Comparison of ENCODE assay signal across 31 cellular contexts in genomic region chr10:89080660-89081059, GRCh38.
"Had no signal": no experiment of that assay in that cellular context is flagged by ENCODE, and none has a peak within 500 bp of the region (broad histone marks: within the 10 kb centered on the region; RNA-seq: fewer than 3 reads in every experiment).

No MANE protein-coding gene starts in this region.

- H3K27me3 Mint-ChIP-seq: central memory CD8-positive, alpha-beta T cell; stimulated activated naive CD8-positive, alpha-beta T cell treated with anti-CD3 and anti-CD28 coated beads, Interleukin-15, amount 100 ng/mL, for 72 hours; T-helper 17 cell had no signal

- H3K9me3 Mint-ChIP-seq: activated naive CD4-positive, alpha-beta T cell treated with anti-CD3 and anti-CD28 coated beads, Interleukin-2, amount 50 U/mL, for 72 hours; activated T-cell treated with anti-CD3 and anti-CD28 coated beads, Interleukin-2, amount 50 U/mL, for 72 hours; central memory CD8-positive, alpha-beta T cell; immature natural killer cell; mesothelial cell of epicardium; naive thymus-derived CD4-positive, alpha-beta T cell; stimulated activated effector memory CD8-positive, alpha-beta T cell treated with anti-CD3 and anti-CD28 coated beads, Interleukin-12 subunit alpha, Interleukin-12 subunit beta, amount 100 ng/mL, for 72 hours; stimulated activated naive CD8-positive, alpha-beta T cell treated with anti-CD3 and anti-CD28 coated beads, Interleukin-15, amount 100 ng/mL, for 72 hours had no signal

- H3K4me3 Mint-ChIP-seq: activated CD4-positive, alpha-beta T cell treated with anti-CD3 and anti-CD28 coated beads for 36 hours; activated T-cell treated with anti-CD3 and anti-CD28 coated beads, Interleukin-2, amount 50 U/mL, for 72 hours; central memory CD8-positive, alpha-beta T cell; immature natural killer cell; mesothelial cell of epicardium; naive thymus-derived CD4-positive, alpha-beta T cell; stimulated activated effector memory CD8-positive, alpha-beta T cell treated with anti-CD3 and anti-CD28 coated beads, Interleukin-12 subunit alpha, Interleukin-12 subunit beta, amount 100 ng/mL, for 72 hours; stimulated activated naive CD8-positive, alpha-beta T cell treated with anti-CD3 and anti-CD28 coated beads, Interleukin-15, amount 100 ng/mL, for 72 hours; T-helper 17 cell had no signal

- H3K4me1 ChIP-seq: pancreas, prostate gland, tibial artery had no signal

- DNase-seq: activated CD4-positive, alpha-beta T cell treated with anti-CD3 and anti-CD28 coated beads for 36 hours; activated CD4-positive, alpha-beta T cell treated with anti-CD3 and anti-CD28 coated beads, Interleukin-2, amount 50 U/mL, for 4 hours; activated CD4-positive, CD25-positive, alpha-beta regulatory T cell; activated naive CD4-positive, alpha-beta T cell; activated T-cell treated with anti-CD3 and anti-CD28 coated beads for 4 hours; activated T-cell treated with anti-CD3 and anti-CD28 coated beads, Interleukin-2, amount 50 U/mL, for 72 hours; anterior cingulate cortex; effector CD8-positive, alpha-beta T cell; head of caudate nucleus; hypothalamus; immature natural killer cell; kidney; left colon; mammary epithelial cell; naive thymus-derived CD4-positive, alpha-beta T cell; nucleus accumbens; pancreas; retina; stimulated activated CD4-positive, alpha-beta T cell treated with anti-CD3 and anti-CD28 coated beads, Interleukin-12 subunit alpha, Interleukin-12 subunit beta, amount 100 ng/mL, for 4 hours; stimulated activated CD4-positive, alpha-beta T cell treated with anti-CD3 and anti-CD28 coated beads, Interleukin-4, amount 100 ng/mL, for 1 hour; stimulated activated naive CD8-positive, alpha-beta T cell treated with anti-CD3 and anti-CD28 coated beads, Interleukin-15, amount 100 ng/mL, for 72 hours; T-helper 17 cell; T1000; tibial artery had no signal

- ATAC-seq: activated CD4-positive, alpha-beta T cell treated with anti-CD3 and anti-CD28 coated beads for 36 hours; activated naive CD4-positive, alpha-beta T cell treated with anti-CD3 and anti-CD28 coated beads, Interleukin-2, amount 50 U/mL, for 72 hours; activated T-cell treated with anti-CD3 and anti-CD28 coated beads, Interleukin-2, amount 50 U/mL, for 72 hours; left colon; naive thymus-derived CD4-positive, alpha-beta T cell; pancreas; sciatic nerve; stimulated activated effector memory CD8-positive, alpha-beta T cell treated with anti-CD3 and anti-CD28 coated beads, Interleukin-12 subunit alpha, Interleukin-12 subunit beta, amount 100 ng/mL, for 72 hours; stimulated activated naive CD8-positive, alpha-beta T cell treated with anti-CD3 and anti-CD28 coated beads, Interleukin-15, amount 100 ng/mL, for 72 hours; T-helper 17 cell had no signal

- H3K36me3 ChIP-seq: pancreas, prostate gland, tibial artery had no signal

- H3K36me3 Mint-ChIP-seq: activated naive CD4-positive, alpha-beta T cell treated with anti-CD3 and anti-CD28 coated beads, Interleukin-2, amount 50 U/mL, for 72 hours; immature natural killer cell; mesothelial cell of epicardium; stimulated activated effector memory CD8-positive, alpha-beta T cell treated with anti-CD3 and anti-CD28 coated beads, Interleukin-12 subunit alpha, Interleukin-12 subunit beta, amount 100 ng/mL, for 72 hours had no signal

- H3K27ac ChIP-seq: pancreas, prostate gland, tibial artery had no signal

- H3K4me3 ChIP-seq: pancreas, prostate gland, skin epidermis, tibial artery had no signal

- H3K27ac Mint-ChIP-seq: activated CD4-positive, alpha-beta T cell treated with anti-CD3 and anti-CD28 coated beads for 36 hours; activated naive CD4-positive, alpha-beta T cell treated with anti-CD3 and anti-CD28 coated beads, Interleukin-2, amount 50 U/mL, for 72 hours; activated T-cell treated with anti-CD3 and anti-CD28 coated beads, Interleukin-2, amount 50 U/mL, for 72 hours; immature natural killer cell; stimulated activated effector memory CD8-positive, alpha-beta T cell treated with anti-CD3 and anti-CD28 coated beads, Interleukin-12 subunit alpha, Interleukin-12 subunit beta, amount 100 ng/mL, for 72 hours; stimulated activated naive CD8-positive, alpha-beta T cell treated with anti-CD3 and anti-CD28 coated beads, Interleukin-15, amount 100 ng/mL, for 72 hours; T-helper 17 cell had no signal

- H3K9me3 ChIP-seq: pancreas, prostate gland, tibial artery had no signal

- H3K27me3 ChIP-seq: pancreas, tibial artery had no signal
